In genomic region chr15:64146041-64146440, GRCh38 we compare ENCODE assay signal across 1 cellular context.
TF ChIP-seq lines count a peak whose summit lies in the region.

No MANE protein-coding gene starts in this region.

TF ChIP-seq in GM12878, 131 proteins besides CTCF, POLR2A, EP300 and RAD21:
- TF ChIP-seq GATAD2B (conservative IDR thresholded peaks at IDR 0.05; ENCODE audit: low read depth), result no peak
- TF ChIP-seq KAT2A (conservative IDR thresholded peaks at IDR 0.05; ENCODE audit: control insufficient read depth, low read depth, low read length), result no peak
- TF ChIP-seq CUX1 (IDR thresholded peaks at IDR 0.05; ENCODE audit: insufficient replicate concordance, low read depth, low read length), result no peak
- TF ChIP-seq FOXM1 (IDR thresholded peaks at IDR 0.05; ENCODE audit: low read depth, low read length), result no peak
- no peak for TF ChIP-seq MLLT1 (IDR thresholded peaks at IDR 0.05)
- no peak for TF ChIP-seq TCF7 (IDR thresholded peaks at IDR 0.05; ENCODE audit: borderline replicate concordance)
- TF ChIP-seq ZZZ3 (IDR thresholded peaks at IDR 0.05; ENCODE audit: control insufficient read depth, insufficient read length, low read depth), result no peak
- no peak for TF ChIP-seq RELB (IDR thresholded peaks at IDR 0.05; ENCODE audit: low read depth)
- TF ChIP-seq BACH1 (IDR thresholded peaks at IDR 0.05; ENCODE audit: borderline replicate concordance), result no peak
- no peak for TF ChIP-seq GABPA (IDR thresholded peaks at IDR 0.05; ENCODE audit: low read depth)
- TF ChIP-seq HSF1 (IDR thresholded peaks at IDR 0.05; ENCODE audit: low read depth, low read length), result no peak
- TF ChIP-seq PML (IDR thresholded peaks at IDR 0.05; ENCODE audit: low read length), result no peak
- no peak for TF ChIP-seq CHD4 (IDR thresholded peaks at IDR 0.05)
